11 cellular contexts compared by ENCODE assay signal in the genomic region with DNA sequence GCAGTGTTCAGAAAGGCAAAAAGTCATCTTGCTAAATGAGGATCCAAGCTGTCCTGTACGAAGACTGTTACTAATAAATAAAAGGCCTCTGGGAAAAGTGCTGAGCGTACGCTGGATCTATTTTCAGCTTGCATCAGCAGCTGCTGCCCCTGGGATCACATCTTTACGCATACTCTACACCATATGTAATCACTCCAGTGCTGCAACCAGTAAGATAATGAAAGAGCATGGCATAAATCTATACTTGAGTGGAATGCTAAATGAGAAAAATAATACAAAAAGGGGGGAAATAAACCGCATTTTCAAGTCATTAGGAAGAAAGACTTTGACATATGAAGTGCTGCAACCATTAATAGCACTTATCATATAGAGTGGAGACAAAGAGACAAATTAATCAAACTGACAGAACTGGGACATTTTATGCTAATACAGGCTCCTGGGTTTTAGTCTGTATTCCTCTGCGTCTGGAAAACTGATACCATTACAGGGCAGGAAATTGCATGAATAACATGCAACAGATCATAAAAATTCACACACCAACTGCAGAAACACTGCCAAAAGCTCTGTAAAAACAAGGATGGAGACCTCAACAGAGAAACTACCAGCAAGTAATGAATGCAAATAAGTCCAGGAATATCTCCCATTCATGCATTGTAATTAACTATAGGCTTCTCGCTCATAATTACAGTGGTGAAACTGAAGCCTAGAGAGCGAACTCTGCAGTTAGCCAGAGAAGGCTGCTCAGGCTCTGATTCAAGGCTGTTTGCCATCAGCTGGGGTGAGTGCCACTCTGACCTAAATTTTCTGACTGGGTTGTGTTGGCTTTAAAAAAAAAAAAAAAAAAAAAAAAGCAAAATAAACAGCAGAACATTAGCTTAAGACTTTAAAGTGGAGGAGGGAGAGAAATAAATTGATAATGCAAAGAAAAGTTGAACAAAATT.
DNase-seq lines count a peak whose midpoint lies in the region; ATAC-seq, FAIRE-seq and TF ChIP-seq lines count a peak whose summit lies in the region.
"Had no signal": no experiment of that assay in that cellular context is flagged by ENCODE, and none has a peak within 500 bp of the region (broad histone marks: within the 10 kb centered on the region; RNA-seq: fewer than 3 reads in every experiment).

No MANE protein-coding gene starts in this region.

- CTCF ChIA-PET in endothelial cell of umbilical vein (lab: Charles Lee): interaction anchor here (1.0 to 2.0 kb wide), 4 partner anchors 38 to 501 kb away, joined by 3 to 8 read pairs (median 6); no protein-coding TSS in a partner anchor

- H3K4me3 Mint-ChIP-seq in effector memory CD8-positive, alpha-beta T cell: no peak overlapping the region

- H3K9me3 Mint-ChIP-seq in effector memory CD8-positive, alpha-beta T cell: no peaks in the 10 kb centered on the region

- no peaks in the 10 kb centered on the region for H3K9me1 ChIP-seq in endothelial cell of umbilical vein (replicated peaks; ENCODE audit: control insufficient read depth, extremely low read depth, insufficient read depth, low read length)

- no peak for ATAC-seq in effector memory CD8-positive, alpha-beta T cell (replicated peaks)
- no peak for ATAC-seq in HG03378 (IDR thresholded peaks at IDR 0.05; ENCODE audit: unreplicated experiment)

- H3K27me3 ChIP-seq in endothelial cell of umbilical vein (ENCODE audit: control insufficient read depth in 2 of 2, insufficient read depth in 2 of 2, low read length in 2 of 2) (peaks cover 0 to 6% of the 10 kb centered on the region in 2 experiments), osteoblast (ENCODE audit: insufficient read depth, low read length) (no peaks in the 10 kb centered on the region)
- H3K27me3 ChIP-seq: colonic mucosa had no signal

- H3K9me3 ChIP-seq in endothelial cell of umbilical vein (replicated peaks; ENCODE audit: control insufficient read depth, insufficient read depth, low read length) (no peaks in the 10 kb centered on the region), osteoblast (ENCODE audit: low read depth, low read length) (no peaks in the 10 kb centered on the region)
- H3K9me3 ChIP-seq: colonic mucosa had no signal

- intact Hi-C loops in endothelial cell of umbilical vein (cut with micrococcal nuclease): loop anchor here (10.0 kb wide), 1 partner anchor 107 kb away; no protein-coding TSS in a partner anchor

- FAIRE-seq in endothelial cell of umbilical vein (lab: Jason Lieb, UNC): peak; percentile 43
- FAIRE-seq: H54 had no signal

- no TSS peak for BruUV-seq in endothelial cell of umbilical vein (replicated peaks; lab: Mats Ljungman, UMichigan)

- H3K4me3 ChIP-seq in endothelial cell of umbilical vein (replicated peaks in 1 of 3; ENCODE audit: insufficient read depth in 1 of 3, low read depth in 1 of 3, low read length in 3 of 3): no peak overlapping the region
- peak overlapping the region; percentile 46 for H3K4me3 ChIP-seq in osteoblast (ENCODE audit: insufficient read depth, low read length)
- H3K4me3 ChIP-seq: colonic mucosa had no signal

- dilution Hi-C loops in endothelial cell of umbilical vein (cut with MboI; ENCODE audit: extremely low pct_ligation_motif_present, low sequenced_read_pairs): no loop called here

- no peak for TF ChIP-seq POLR2A in endothelial cell of umbilical vein (IDR thresholded peaks at IDR 0.05; ENCODE audit: low read depth, low read length)

- H2AFZ ChIP-seq in endothelial cell of umbilical vein (ENCODE audit: low read depth, low read length) (no peak overlapping the region), osteoblast (ENCODE audit: low read length) (peak overlapping the region; percentile 50)

- H4K20me1 ChIP-seq in endothelial cell of umbilical vein (replicated peaks; ENCODE audit: control insufficient read depth, extremely low read depth, insufficient read depth, low read length) (peaks cover 2% of the 10 kb centered on the region), osteoblast (ENCODE audit: insufficient read depth, low read length) (no peaks in the 10 kb centered on the region)

- peaks cover 9% of the 10 kb centered on the region for H3K36me3 Mint-ChIP-seq in effector memory CD8-positive, alpha-beta T cell (ENCODE audit: insufficient read depth)

- TF ChIP-seq CTCF in endothelial cell of umbilical vein (IDR thresholded peaks at IDR 0.05; ENCODE audit: extremely low read depth in 1 of 2, insufficient read depth in 1 of 2, low read depth in 1 of 2, low read length in 2 of 2) (no peak), osteoblast (IDR thresholded peaks at IDR 0.05; ENCODE audit: extremely low read depth, low read depth, low read length) (no peak)

- H3K27me3 Mint-ChIP-seq in effector memory CD8-positive, alpha-beta T cell: no peaks in the 10 kb centered on the region

- no peak overlapping the region for H3K9ac ChIP-seq in endothelial cell of umbilical vein (replicated peaks; ENCODE audit: extremely low read depth, insufficient read depth, low read length)

- DNase-seq in EH (ENCODE audit: low read depth) (peak; percentile 73), NCI-H345 treated with DMSO at 0.1 percent for 48 hours (lab: John Stamatoyannopoulos, UW; ENCODE audit: unreplicated experiment) (peak; percentile 75), endothelial cell of umbilical vein (ENCODE audit: low read depth, low spot score) (peak; percentile 52), osteoblast (ENCODE audit: insufficient read length, low spot score, missing footprints) (no peak), substantia nigra (lab: John Stamatoyannopoulos, UW) (no peak)
- DNase-seq in activated effector memory CD4-positive, alpha-beta T cell treated with anti-CD3 and anti-CD28 coated beads, Interleukin-2, amount 50 U/mL, for 16 hours: no peak
- no peak for DNase-seq in effector memory CD8-positive, alpha-beta T cell
- DNase-seq: Calu3, colonic mucosa had no signal

- H3K4me2 ChIP-seq in endothelial cell of umbilical vein (ENCODE audit: insufficient read depth, low read length): peak overlapping the region; percentile 2
- H3K4me2 ChIP-seq in osteoblast (ENCODE audit: insufficient read depth, low read length): peak overlapping the region; percentile 71

- no peaks in the 10 kb centered on the region for H3K36me3 ChIP-seq in endothelial cell of umbilical vein (ENCODE audit: control insufficient read depth in 2 of 2, extremely low read depth in 1 of 2, insufficient read depth in 2 of 2, low read length in 2 of 2)
- no peaks in the 10 kb centered on the region for H3K36me3 ChIP-seq in osteoblast (ENCODE audit: insufficient read depth, low read length)
- H3K36me3 ChIP-seq: colonic mucosa had no signal

- H3K27ac ChIP-seq in endothelial cell of umbilical vein (ENCODE audit: insufficient read depth, low read depth, low read length): no peak overlapping the region
- peak overlapping the region; percentile 70 for H3K27ac ChIP-seq in osteoblast (ENCODE audit: low read depth, low read length)
- no peak overlapping the region for H3K27ac ChIP-seq in substantia nigra (ENCODE audit: low read depth, low read length, poor library complexity, severe bottlenecking)
- H3K27ac ChIP-seq: colonic mucosa had no signal

- peaks cover 0 to 3% of the 10 kb centered on the region in 2 donors for H3K4me1 Mint-ChIP-seq in effector memory CD8-positive, alpha-beta T cell (ENCODE audit: low read depth in 2 of 2)

- no peaks in the 10 kb centered on the region for H3K79me2 ChIP-seq in endothelial cell of umbilical vein (ENCODE audit: control insufficient read depth, insufficient read depth, low read length)
- no peaks in the 10 kb centered on the region for H3K79me2 ChIP-seq in osteoblast (ENCODE audit: insufficient read depth, low read length)

- H3K4me1 ChIP-seq in endothelial cell of umbilical vein (ENCODE audit: control insufficient read depth, extremely low read depth, insufficient read depth, low read length) (no peaks in the 10 kb centered on the region), osteoblast (ENCODE audit: insufficient read depth, low read length) (peaks cover 17% of the 10 kb centered on the region)
- H3K4me1 ChIP-seq: colonic mucosa had no signal

- POLR2A ChIA-PET in endothelial cell of umbilical vein (lab: Charles Lee): no interaction called here

- no peak overlapping the region for H3K27ac Mint-ChIP-seq in effector memory CD8-positive, alpha-beta T cell

TF ChIP-seq in endothelial cell of umbilical vein, 7 proteins besides CTCF, POLR2A, EP300 and RAD21:
- TF ChIP-seq FOS (IDR thresholded peaks at IDR 0.05; ENCODE audit: borderline replicate concordance, insufficient read depth, low read length) (no peak), MYC (IDR thresholded peaks at IDR 0.05; ENCODE audit: low read depth, low read length) (no peak), POLR2AphosphoS5 (IDR thresholded peaks at IDR 0.05; ENCODE audit: insufficient read depth, low read depth, low read length) (no peak), JUN (IDR thresholded peaks at IDR 0.05; ENCODE audit: borderline replicate concordance, insufficient read depth, insufficient read length, low read depth) (no peak), GATA2 (IDR thresholded peaks at IDR 0.05; ENCODE audit: insufficient read depth, insufficient read length, low read depth, low read length) (no peak), EZH2 (IDR thresholded peaks at IDR 0.05; ENCODE audit: borderline replicate concordance, low read depth, low read length, severe bottlenecking) (no peak)
- TF ChIP-seq, protein P1, sequence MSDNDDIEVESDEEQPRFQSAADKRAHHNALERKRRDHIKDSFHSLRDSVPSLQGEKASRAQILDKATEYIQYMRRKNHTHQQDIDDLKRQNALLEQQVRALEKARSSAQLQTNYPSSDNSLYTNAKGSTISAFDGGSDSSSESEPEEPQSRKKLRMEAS (IDR thresholded peaks at IDR 0.05; ENCODE audit: insufficient read depth, insufficient read length): no peak
TF ChIP-seq in endothelial cell of umbilical vein: peak in this region for 0.

Comparison
In these comparisons a context has a peak if more than half of its experiments do, and no peak if none do; other contexts are left out.
1. DNase-seq: peak in EH (single experiment), NCI-H345 treated with DMSO at 0.1 percent for 48 hours (single experiment) and endothelial cell of umbilical vein (single experiment); none in osteoblast (single experiment), activated effector memory CD4-positive, alpha-beta T cell treated with anti-CD3 and anti-CD28 coated beads, Interleukin-2, amount 50 U/mL, for 16 hours (single experiment), effector memory CD8-positive, alpha-beta T cell (0 of 3) and substantia nigra (0 of 49).